ENCODE assay signal across 22 cellular contexts in the genomic region with DNA sequence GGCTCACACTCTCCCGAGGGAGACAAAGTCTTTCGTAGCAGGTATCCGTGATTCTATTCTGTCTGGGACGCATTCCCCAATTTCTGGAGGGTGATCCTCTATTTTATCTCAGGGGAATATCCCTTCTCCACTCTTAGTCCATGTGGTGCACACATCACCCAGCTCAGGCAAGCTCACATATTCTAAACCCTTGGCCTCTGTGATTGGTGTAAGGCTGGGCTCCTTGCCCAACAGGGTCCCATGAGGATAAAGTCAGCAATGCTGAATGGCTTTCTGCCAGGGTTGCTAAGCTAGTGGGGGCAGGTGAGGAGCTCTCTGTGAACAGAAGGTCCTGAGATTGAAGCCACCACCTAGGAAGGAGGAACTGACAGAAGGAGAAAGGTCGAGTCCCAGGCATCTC.
DNase-seq lines count a peak whose midpoint lies in the region; ATAC-seq, FAIRE-seq and TF ChIP-seq lines count a peak whose summit lies in the region.
"Had no signal": no experiment of that assay in that cellular context is flagged by ENCODE, and none has a peak within 500 bp of the region (broad histone marks: within the 10 kb centered on the region; RNA-seq: fewer than 3 reads in every experiment).

No MANE protein-coding gene starts in this region.

- H3K9me3 Mint-ChIP-seq in glutamatergic neuron (ENCODE audit: unreplicated experiment): peaks cover 3% of the 10 kb centered on the region

- no peak overlapping the region for H3K27ac ChIP-seq in right cardiac atrium (ENCODE audit: low read length)
- H3K27ac ChIP-seq: cardiac muscle cell, KMS-11, PC-9, right lobe of liver, upper lobe of left lung had no signal

- no peak overlapping the region for H3K4me3 ChIP-seq in right cardiac atrium (ENCODE audit: low read length)
- H3K4me3 ChIP-seq: cardiac muscle cell, GM12878, PC-9, right lobe of liver, upper lobe of left lung had no signal

- intact Hi-C loops in right cardiac atrium (cut with DNase I): no loop called here

- peaks cover 33% of the 10 kb centered on the region for H3K36me3 Mint-ChIP-seq in glutamatergic neuron (ENCODE audit: unreplicated experiment)

- DNase-seq in COR-L47 (lab: John Stamatoyannopoulos, UW) (peak; percentile 17), NCI-H1092 treated with DMSO at 0.1 percent for 48 hours (lab: John Stamatoyannopoulos, UW) (peak; percentile 95), NCI-H524 treated with DMSO at 0.1 percent for 48 hours (lab: John Stamatoyannopoulos, UW) (peak; percentile 54), right cardiac atrium (peak in 2 of 3 donors; percentile 53 to 55), glutamatergic neuron (no peak), RCC 7860 (ENCODE audit: low spot score) (no peak), islet precursor cell (no peak), HEK293T (ENCODE audit: extremely low spot score) (no peak)
- DNase-seq: activated CD4-positive, alpha-beta T cell treated with anti-CD3 and anti-CD28 coated beads for 36 hours; erythroblast; GDM1; NCI-H1694; NCI-H526; nucleus accumbens; PC-9; upper lobe of left lung had no signal

- 64% methylated on average over 5 of the region's 5 CpGs for WGBS in right cardiac atrium

- no peaks in the 10 kb centered on the region for H3K4me1 Mint-ChIP-seq in glutamatergic neuron (ENCODE audit: low read depth, unreplicated experiment)
- H3K4me1 Mint-ChIP-seq: activated CD4-positive, alpha-beta T cell treated with anti-CD3 and anti-CD28 coated beads for 36 hours had no signal

- FAIRE-seq in RCC 7860 (lab: Jason Lieb, UNC): no peak
- FAIRE-seq: GM12878 had no signal

- TF ChIP-seq CTCF in glutamatergic neuron (IDR thresholded peaks at IDR 0.05; ENCODE audit: partially characterized antibody, unreplicated experiment): no peak

- no peaks in the 10 kb centered on the region for H3K9me3 ChIP-seq in right cardiac atrium (ENCODE audit: control insufficient read depth, low read length)
- H3K9me3 ChIP-seq: right lobe of liver had no signal

- no peak overlapping the region for H3K4me3 Mint-ChIP-seq in glutamatergic neuron (ENCODE audit: unreplicated experiment)
- H3K4me3 Mint-ChIP-seq: activated CD4-positive, alpha-beta T cell treated with anti-CD3 and anti-CD28 coated beads for 36 hours had no signal

- no peak overlapping the region for H3K27ac Mint-ChIP-seq in glutamatergic neuron (ENCODE audit: unreplicated experiment)
- H3K27ac Mint-ChIP-seq: activated CD4-positive, alpha-beta T cell treated with anti-CD3 and anti-CD28 coated beads for 36 hours had no signal

- CTCF ChIA-PET in HEK293T (lab: Yijun Ruan, JAX): no interaction called here

- H3K27me3 Mint-ChIP-seq in glutamatergic neuron (ENCODE audit: unreplicated experiment): no peaks in the 10 kb centered on the region

- no peaks in the 10 kb centered on the region for H3K27me3 ChIP-seq in right cardiac atrium (ENCODE audit: control insufficient read depth, insufficient read depth)
- H3K27me3 ChIP-seq: cardiac muscle cell, right lobe of liver, upper lobe of left lung had no signal

- H3K4me1 ChIP-seq in right cardiac atrium (ENCODE audit: control insufficient read depth, insufficient read depth, low read length): peaks cover 2% of the 10 kb centered on the region
- H3K4me1 ChIP-seq: Caco-2, right lobe of liver, upper lobe of left lung had no signal

- POLR2A ChIA-PET in HEK293T (lab: Yijun Ruan, JAX): no interaction called here

- peak; percentile 20 to 65 for ATAC-seq in right cardiac atrium
- ATAC-seq: activated CD4-positive, alpha-beta T cell treated with anti-CD3 and anti-CD28 coated beads for 36 hours; GM12878; right lobe of liver; SK-N-SH treated with all-trans-retinoic acid at 6 μM for 48 hours had no signal

TF ChIP-seq in HEK293T, 16 proteins besides CTCF, POLR2A, EP300 and RAD21:
- TF ChIP-seq ARNT (IDR thresholded peaks at IDR 0.05): no peak
- no peak for TF ChIP-seq CTBP1 (IDR thresholded peaks at IDR 0.05; ENCODE audit: borderline replicate concordance)
- TF ChIP-seq FOXK2 (IDR thresholded peaks at IDR 0.05): no peak
- TF ChIP-seq ZNF384 (IDR thresholded peaks at IDR 0.05): no peak
- no peak for TF ChIP-seq SP1 (IDR thresholded peaks at IDR 0.05)
- TF ChIP-seq L3MBTL2 (conservative IDR thresholded peaks at IDR 0.05): no peak
- TF ChIP-seq, protein P1, sequence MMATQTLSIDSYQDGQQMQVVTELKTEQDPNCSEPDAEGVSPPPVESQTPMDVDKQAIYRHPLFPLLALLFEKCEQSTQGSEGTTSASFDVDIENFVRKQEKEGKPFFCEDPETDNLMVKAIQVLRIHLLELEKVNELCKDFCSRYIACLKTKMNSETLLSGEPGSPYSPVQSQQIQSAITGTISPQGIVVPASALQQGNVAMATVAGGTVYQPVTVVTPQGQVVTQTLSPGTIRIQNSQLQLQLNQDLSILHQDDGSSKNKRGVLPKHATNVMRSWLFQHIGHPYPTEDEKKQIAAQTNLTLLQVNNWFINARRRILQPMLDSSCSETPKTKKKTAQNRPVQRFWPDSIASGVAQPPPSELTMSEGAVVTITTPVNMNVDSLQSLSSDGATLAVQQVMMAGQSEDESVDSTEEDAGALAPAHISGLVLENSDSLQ (IDR thresholded peaks at IDR 0.05): no peak
- no peak for TF ChIP-seq SUZ12 (IDR thresholded peaks at IDR 0.05)
- no peak for TF ChIP-seq NFRKB (IDR thresholded peaks at IDR 0.05)
TF ChIP-seq in HEK293T: peak in this region for 0.

Comparison
In these comparisons a context has a peak if more than half of its experiments do, and no peak if none do; other contexts are left out.
1. DNase-seq: peak in COR-L47 (single experiment), NCI-H1092 treated with DMSO at 0.1 percent for 48 hours (single experiment), NCI-H524 treated with DMSO at 0.1 percent for 48 hours (single experiment) and right cardiac atrium (2 of 3); none in glutamatergic neuron (single experiment), RCC 7860 (single experiment), islet precursor cell (single experiment) and HEK293T (single experiment).